Comparison of ENCODE assay signal across 8 cellular contexts in the genomic region with DNA sequence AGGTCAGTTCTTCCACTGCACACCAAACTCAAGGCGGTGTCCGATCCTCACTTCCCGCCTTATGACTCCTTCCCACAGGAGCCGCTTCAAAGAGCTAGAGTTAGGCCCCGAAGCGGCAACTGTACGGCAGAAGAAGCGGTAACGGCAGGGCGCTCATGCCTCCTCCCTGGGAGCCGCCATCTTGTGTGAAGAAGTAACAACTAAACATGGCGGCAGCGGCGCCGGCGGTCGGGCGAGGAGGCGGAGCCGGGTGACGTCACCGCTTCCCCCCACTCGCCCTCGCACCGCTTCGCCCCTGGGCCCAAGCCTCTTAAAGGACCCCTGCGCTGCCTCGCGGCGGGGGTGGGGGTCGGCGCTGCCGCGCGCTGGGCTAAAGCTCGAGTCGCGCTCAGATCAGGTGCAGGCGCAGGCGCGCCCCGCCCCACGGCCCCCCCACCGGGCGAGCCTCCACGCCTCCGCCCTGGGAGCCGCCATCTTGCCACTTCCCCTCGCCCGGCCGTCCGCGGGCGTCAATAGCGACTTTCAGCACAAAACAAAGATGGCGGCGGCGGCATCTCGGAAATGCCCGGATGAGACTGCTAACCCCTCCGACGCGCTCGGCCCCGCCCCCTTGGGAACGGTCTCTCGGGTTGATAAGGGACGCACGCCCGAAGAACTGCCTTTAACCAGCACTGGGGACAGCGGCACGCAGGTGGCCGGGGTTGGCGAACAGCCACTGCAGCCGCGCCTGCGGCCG. TPM values are rescaled to one million over a fixed set of nuclear protein-coding genes. Genes with fewer than 3 reads are reported as not detected.
A peak's percentile ranks its signal among the peaks of the same experiment; 100 is the strongest.
DNase-seq lines count a peak whose midpoint lies in the region; ATAC-seq, FAIRE-seq and TF ChIP-seq lines count a peak whose summit lies in the region.

Gene HCFC1 (minus strand): TSS at position 187 of the 736 bp plus-strand sequence. CDS start 978 bp downstream, outside the sequence.

- peak; percentile 47 for TF ChIP-seq POLR2A in GM12891 (IDR thresholded peaks at IDR 0.05; ENCODE audit: low read depth, low read length)
- peak in 1 of 2 donors; percentile 40 for TF ChIP-seq POLR2A in vagina (IDR thresholded peaks at IDR 0.05)

- peak; percentile 100 for FAIRE-seq in GM12891 (lab: Jason Lieb, UNC)

- H3K4me3 ChIP-seq in right atrium auricular region, result peak within 1 kb of the TSS; percentile 68 to 71
- H3K4me3 ChIP-seq in rectal smooth muscle tissue (ENCODE audit: low read length), result peak within 1 kb of the TSS; percentile 91
- peak within 1 kb of the TSS; percentile 75 to 94 for H3K4me3 ChIP-seq in vagina

- ATAC-seq in HG02763 (IDR thresholded peaks at IDR 0.05; ENCODE audit: unreplicated experiment) (peak; percentile 43), T-helper 17 cell (peak; percentile 54)

- no peak for TF ChIP-seq CTCF in right atrium auricular region (IDR thresholded peaks at IDR 0.05)
- TF ChIP-seq CTCF in vagina (IDR thresholded peaks at IDR 0.05), result no peak

- H3K36me3 ChIP-seq in right atrium auricular region (no peaks in the 10 kb centered on the region), rectal smooth muscle tissue (ENCODE audit: control insufficient read depth, insufficient read depth, low read length) (no peaks in the 10 kb centered on the region), vagina (no peaks in the 10 kb centered on the region)

- H3K4me1 ChIP-seq in right atrium auricular region (peaks cover 0 to 52% of the 10 kb centered on the region in 2 donors), rectal smooth muscle tissue (ENCODE audit: control insufficient read depth, insufficient read depth, low read length) (peaks cover 17% of the 10 kb centered on the region), vagina (peaks cover 53% of the 10 kb centered on the region)

- H3K27me3 Mint-ChIP-seq in T-helper 17 cell, result no peaks in the 10 kb centered on the region

- H3K4me3 Mint-ChIP-seq in T-helper 17 cell, result peak within 1 kb of the TSS; percentile 99

- H3K27ac Mint-ChIP-seq in T-helper 17 cell, result peak within 1 kb of the TSS; percentile 99

- peak within 1 kb of the TSS; percentile 98 for H3K27ac ChIP-seq in angular gyrus (ENCODE audit: low read depth, low read length)
- peak within 1 kb of the TSS; percentile 97 to 99 for H3K27ac ChIP-seq in right atrium auricular region
- H3K27ac ChIP-seq in rectal smooth muscle tissue (ENCODE audit: low read depth, low read length), result peak within 1 kb of the TSS; percentile 98
- H3K27ac ChIP-seq in vagina, result peak within 1 kb of the TSS; percentile 97

- H3K9ac ChIP-seq in rectal smooth muscle tissue (ENCODE audit: low read length), result peak within 1 kb of the TSS; percentile 85

- intact Hi-C loops in vagina (cut with DNase I), result no loop called here

- H3K9me3 ChIP-seq in T-helper 17 cell (ENCODE audit: control insufficient read depth, low read length, poor library complexity, severe bottlenecking) (no peaks in the 10 kb centered on the region), right atrium auricular region (no peaks in the 10 kb centered on the region), vagina (no peaks in the 10 kb centered on the region)

- DNase-seq in GM12891 (ENCODE audit: insufficient read length, low spot score), result peak; percentile 53
- DNase-seq in NCI-H1417 treated with DMSO at 0.1 percent for 48 hours (lab: John Stamatoyannopoulos, UW), result peak; percentile 86
- DNase-seq in T-helper 17 cell, result peak; percentile 76 to 85 (median 79)
- DNase-seq in right atrium auricular region (ENCODE audit: low spot score), result peak; percentile 95
- peak in 1 of 2 donors; percentile 97 for DNase-seq in vagina (ENCODE audit: extremely low spot score in 2 of 2)

- peaks cover 25% of the 10 kb centered on the region for H3K4me1 Mint-ChIP-seq in T-helper 17 cell

- H3K36me3 Mint-ChIP-seq in T-helper 17 cell (ENCODE audit: low read depth), result peaks cover 2% of the 10 kb centered on the region

- H3K27me3 ChIP-seq in right atrium auricular region (no peaks in the 10 kb centered on the region), rectal smooth muscle tissue (ENCODE audit: control insufficient read depth, insufficient read depth, low read length) (no peaks in the 10 kb centered on the region), vagina (no peaks in the 10 kb centered on the region)

TF ChIP-seq in GM12891, 5 proteins besides CTCF, POLR2A, EP300 and RAD21:
- TF ChIP-seq POLR2AphosphoS5 (IDR thresholded peaks at IDR 0.05; ENCODE audit: low read depth, low read length) (peak; percentile 82), TAF1 (IDR thresholded peaks at IDR 0.05; ENCODE audit: low read depth, low read length) (peak; percentile 69), PAX5 (IDR thresholded peaks at IDR 0.05; ENCODE audit: insufficient read depth, low read length, severe bottlenecking) (no peak), POU2F2 (IDR thresholded peaks at IDR 0.05; ENCODE audit: low read depth, low read length) (0 out of 2 replicates have a peak, but pooled peaks have one; percentile 7), SPI1 (IDR thresholded peaks at IDR 0.05; ENCODE audit: low read depth, low read length) (0 out of 2 replicates have a peak, but pooled peaks have one; percentile 22)

RNA-seq across cellular contexts. Expression of gene HCFC1, which starts in this region (rescaled TPM):
- polyA plus RNA-seq in GM12891 (2012; ENCODE audit: low read depth, missing spikeins), result 21.1 TPM
- total RNA-seq in T-helper 17 cell (10 to 100 TPM; 65.7 to 65.8 TPM), right atrium auricular region (10 to 100 TPM; 40.8 to 54.7 TPM), vagina (38.8 TPM)
